In the genomic region with DNA sequence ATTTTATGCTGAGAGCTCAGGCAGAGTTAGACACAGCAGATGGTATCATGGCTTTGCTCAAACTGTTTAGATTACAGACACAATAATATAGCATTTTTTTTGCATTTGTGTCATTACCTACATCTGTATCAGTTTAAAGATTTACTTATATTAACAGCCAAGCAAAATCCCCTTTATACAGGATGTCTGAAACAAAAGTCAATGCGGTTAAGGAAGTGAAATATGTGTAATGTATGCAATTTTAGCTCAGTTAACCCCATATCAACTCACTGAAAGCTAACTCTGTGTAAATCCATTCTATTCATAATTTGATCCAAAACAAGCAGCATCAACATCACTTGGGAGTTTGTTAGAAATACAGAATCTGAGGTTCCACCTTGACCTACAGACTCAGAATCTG, we compare ENCODE assay signal across 1 cellular context.
A peak's percentile ranks its signal among the peaks of the same experiment; 100 is the strongest.
TF ChIP-seq lines count a peak whose summit lies in the region.

No MANE protein-coding gene starts in this region.

TF ChIP-seq in GM12878, 131 proteins besides CTCF, POLR2A, EP300 and RAD21 (continued from another document):
- TF ChIP-seq, protein P1, sequence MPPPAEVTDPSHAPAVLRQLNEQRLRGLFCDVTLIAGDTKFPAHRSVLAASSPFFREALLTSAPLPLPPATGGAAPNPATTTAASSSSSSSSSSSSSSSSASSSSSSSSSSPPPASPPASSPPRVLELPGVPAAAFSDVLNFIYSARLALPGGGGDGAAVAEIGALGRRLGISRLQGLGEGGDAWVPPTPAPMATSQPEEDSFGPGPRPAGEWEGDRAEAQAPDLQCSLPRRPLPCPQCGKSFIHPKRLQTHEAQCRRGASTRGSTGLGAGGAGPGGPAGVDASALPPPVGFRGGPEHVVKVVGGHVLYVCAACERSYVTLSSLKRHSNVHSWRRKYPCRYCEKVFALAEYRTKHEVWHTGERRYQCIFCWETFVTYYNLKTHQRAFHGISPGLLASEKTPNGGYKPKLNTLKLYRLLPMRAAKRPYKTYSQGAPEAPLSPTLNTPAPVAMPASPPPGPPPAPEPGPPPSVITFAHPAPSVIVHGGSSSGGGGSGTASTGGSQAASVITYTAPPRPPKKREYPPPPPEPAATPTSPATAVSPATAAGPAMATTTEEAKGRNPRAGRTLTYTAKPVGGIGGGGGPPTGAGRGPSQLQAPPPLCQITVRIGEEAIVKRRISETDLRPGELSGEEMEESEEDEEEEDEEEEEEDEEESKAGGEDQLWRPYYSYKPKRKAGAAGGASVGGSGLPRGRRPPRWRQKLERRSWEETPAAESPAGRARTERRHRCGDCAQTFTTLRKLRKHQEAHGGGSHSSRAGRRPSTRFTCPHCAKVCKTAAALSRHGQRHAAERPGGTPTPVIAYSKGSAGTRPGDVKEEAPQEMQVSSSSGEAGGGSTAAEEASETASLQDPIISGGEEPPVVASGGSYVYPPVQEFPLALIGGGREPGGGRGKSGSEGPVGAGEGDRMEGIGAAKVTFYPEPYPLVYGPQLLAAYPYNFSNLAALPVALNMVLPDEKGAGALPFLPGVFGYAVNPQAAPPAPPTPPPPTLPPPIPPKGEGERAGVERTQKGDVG (CRISPR knock-in tag; IDR thresholded peaks at IDR 0.05) = no peak
- TF ChIP-seq CEBPB (IDR thresholded peaks at IDR 0.05; ENCODE audit: borderline replicate concordance in 1 of 2, low read depth in 2 of 2, low read length in 2 of 2) = no peak
- TF ChIP-seq GATAD2B (conservative IDR thresholded peaks at IDR 0.05; ENCODE audit: low read depth) = no peak
- 0 out of 2 replicates have a peak, but pooled peaks have one; percentile 17 for TF ChIP-seq IKZF1 (conservative IDR thresholded peaks at IDR 0.05)
- no peak for TF ChIP-seq JUND (IDR thresholded peaks at IDR 0.05; ENCODE audit: low read depth, low read length)
- TF ChIP-seq, protein P2, sequence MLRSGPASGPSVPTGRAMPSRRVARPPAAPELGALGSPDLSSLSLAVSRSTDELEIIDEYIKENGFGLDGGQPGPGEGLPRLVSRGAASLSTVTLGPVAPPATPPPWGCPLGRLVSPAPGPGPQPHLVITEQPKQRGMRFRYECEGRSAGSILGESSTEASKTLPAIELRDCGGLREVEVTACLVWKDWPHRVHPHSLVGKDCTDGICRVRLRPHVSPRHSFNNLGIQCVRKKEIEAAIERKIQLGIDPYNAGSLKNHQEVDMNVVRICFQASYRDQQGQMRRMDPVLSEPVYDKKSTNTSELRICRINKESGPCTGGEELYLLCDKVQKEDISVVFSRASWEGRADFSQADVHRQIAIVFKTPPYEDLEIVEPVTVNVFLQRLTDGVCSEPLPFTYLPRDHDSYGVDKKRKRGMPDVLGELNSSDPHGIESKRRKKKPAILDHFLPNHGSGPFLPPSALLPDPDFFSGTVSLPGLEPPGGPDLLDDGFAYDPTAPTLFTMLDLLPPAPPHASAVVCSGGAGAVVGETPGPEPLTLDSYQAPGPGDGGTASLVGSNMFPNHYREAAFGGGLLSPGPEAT (IDR thresholded peaks at IDR 0.05; ENCODE audit: low read depth) = 0 out of 2 replicates have a peak, but pooled peaks have one; percentile 19
- TF ChIP-seq, protein P3, sequence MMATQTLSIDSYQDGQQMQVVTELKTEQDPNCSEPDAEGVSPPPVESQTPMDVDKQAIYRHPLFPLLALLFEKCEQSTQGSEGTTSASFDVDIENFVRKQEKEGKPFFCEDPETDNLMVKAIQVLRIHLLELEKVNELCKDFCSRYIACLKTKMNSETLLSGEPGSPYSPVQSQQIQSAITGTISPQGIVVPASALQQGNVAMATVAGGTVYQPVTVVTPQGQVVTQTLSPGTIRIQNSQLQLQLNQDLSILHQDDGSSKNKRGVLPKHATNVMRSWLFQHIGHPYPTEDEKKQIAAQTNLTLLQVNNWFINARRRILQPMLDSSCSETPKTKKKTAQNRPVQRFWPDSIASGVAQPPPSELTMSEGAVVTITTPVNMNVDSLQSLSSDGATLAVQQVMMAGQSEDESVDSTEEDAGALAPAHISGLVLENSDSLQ (IDR thresholded peaks at IDR 0.05) = no peak
- no peak for TF ChIP-seq NFXL1 (IDR thresholded peaks at IDR 0.05; ENCODE audit: borderline replicate concordance)
- TF ChIP-seq, protein P4, sequence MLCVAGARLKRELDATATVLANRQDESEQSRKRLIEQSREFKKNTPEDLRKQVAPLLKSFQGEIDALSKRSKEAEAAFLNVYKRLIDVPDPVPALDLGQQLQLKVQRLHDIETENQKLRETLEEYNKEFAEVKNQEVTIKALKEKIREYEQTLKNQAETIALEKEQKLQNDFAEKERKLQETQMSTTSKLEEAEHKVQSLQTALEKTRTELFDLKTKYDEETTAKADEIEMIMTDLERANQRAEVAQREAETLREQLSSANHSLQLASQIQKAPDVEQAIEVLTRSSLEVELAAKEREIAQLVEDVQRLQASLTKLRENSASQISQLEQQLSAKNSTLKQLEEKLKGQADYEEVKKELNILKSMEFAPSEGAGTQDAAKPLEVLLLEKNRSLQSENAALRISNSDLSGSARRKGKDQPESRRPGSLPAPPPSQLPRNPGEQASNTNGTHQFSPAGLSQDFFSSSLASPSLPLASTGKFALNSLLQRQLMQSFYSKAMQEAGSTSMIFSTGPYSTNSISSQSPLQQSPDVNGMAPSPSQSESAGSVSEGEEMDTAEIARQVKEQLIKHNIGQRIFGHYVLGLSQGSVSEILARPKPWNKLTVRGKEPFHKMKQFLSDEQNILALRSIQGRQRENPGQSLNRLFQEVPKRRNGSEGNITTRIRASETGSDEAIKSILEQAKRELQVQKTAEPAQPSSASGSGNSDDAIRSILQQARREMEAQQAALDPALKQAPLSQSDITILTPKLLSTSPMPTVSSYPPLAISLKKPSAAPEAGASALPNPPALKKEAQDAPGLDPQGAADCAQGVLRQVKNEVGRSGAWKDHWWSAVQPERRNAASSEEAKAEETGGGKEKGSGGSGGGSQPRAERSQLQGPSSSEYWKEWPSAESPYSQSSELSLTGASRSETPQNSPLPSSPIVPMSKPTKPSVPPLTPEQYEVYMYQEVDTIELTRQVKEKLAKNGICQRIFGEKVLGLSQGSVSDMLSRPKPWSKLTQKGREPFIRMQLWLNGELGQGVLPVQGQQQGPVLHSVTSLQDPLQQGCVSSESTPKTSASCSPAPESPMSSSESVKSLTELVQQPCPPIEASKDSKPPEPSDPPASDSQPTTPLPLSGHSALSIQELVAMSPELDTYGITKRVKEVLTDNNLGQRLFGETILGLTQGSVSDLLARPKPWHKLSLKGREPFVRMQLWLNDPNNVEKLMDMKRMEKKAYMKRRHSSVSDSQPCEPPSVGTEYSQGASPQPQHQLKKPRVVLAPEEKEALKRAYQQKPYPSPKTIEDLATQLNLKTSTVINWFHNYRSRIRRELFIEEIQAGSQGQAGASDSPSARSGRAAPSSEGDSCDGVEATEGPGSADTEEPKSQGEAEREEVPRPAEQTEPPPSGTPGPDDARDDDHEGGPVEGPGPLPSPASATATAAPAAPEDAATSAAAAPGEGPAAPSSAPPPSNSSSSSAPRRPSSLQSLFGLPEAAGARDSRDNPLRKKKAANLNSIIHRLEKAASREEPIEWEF (IDR thresholded peaks at IDR 0.05; ENCODE audit: insufficient replicate concordance, low read depth, low read length) = no peak
